ENCODE assay signal across 9 cellular contexts in genomic region chr15:74402873-74403589, GRCh38. TPM values are rescaled to one million over a fixed set of nuclear protein-coding genes. Genes with fewer than 3 reads are reported as not detected.
DNase-seq lines count a peak whose midpoint lies in the region; ATAC-seq, FAIRE-seq and TF ChIP-seq lines count a peak whose summit lies in the region.
"Had no signal": no experiment of that assay in that cellular context is flagged by ENCODE, and none has a peak within 500 bp of the region (broad histone marks: within the 10 kb centered on the region; RNA-seq: fewer than 3 reads in every experiment).

No MANE protein-coding gene starts in this region.

- H3K27me3 ChIP-seq in CD8-positive, alpha-beta T cell (ENCODE audit: insufficient read depth, low read length): no peaks in the 10 kb centered on the region
- no peaks in the 10 kb centered on the region for H3K27me3 ChIP-seq in K562 (ENCODE audit: control insufficient read depth in 2 of 2, insufficient read depth in 2 of 2, low read length in 2 of 2)
- H3K27me3 ChIP-seq in GM23248 (replicated peaks; ENCODE audit: insufficient read depth): no peaks in the 10 kb centered on the region
- H3K27me3 ChIP-seq: pancreas had no signal

- peak; percentile 46 for ATAC-seq in CD8-positive, alpha-beta T cell
- ATAC-seq in HG02610 (IDR thresholded peaks at IDR 0.05; ENCODE audit: unreplicated experiment): peak; percentile 33
- no peak for ATAC-seq in K562

- no peak overlapping the region for H3K27ac ChIP-seq in CD8-positive, alpha-beta T cell (ENCODE audit: low read depth, low read length)
- no peak overlapping the region for H3K27ac ChIP-seq in K562 (ENCODE audit: extremely low read depth, low read depth, low read length)
- H3K27ac ChIP-seq in GM23248: no peak overlapping the region
- H3K27ac ChIP-seq: pancreas had no signal

- H3K9ac ChIP-seq in K562 (ENCODE audit: insufficient read depth in 1 of 2, low read depth in 2 of 2, low read length in 2 of 2) (peak overlapping the region in 1 of 2 experiments; percentile 78; a peak in 2 of 4 replicates), GM23248 (no peak overlapping the region)

- WGBS in K562 (ENCODE audit: insufficient coverage, low coverage, missing lambda C conversion rate): 53% methylated on average over 13 of the region's 13 CpGs
- 84 to 88% methylated on average over 13 of the region's 13 CpGs for WGBS in GM23248 (ENCODE audit: low coverage in 1 of 2, low lambda C conversion rate in 2 of 2, missing lambda C conversion rate in 2 of 2), 2 experiments

- CTCF ChIA-PET in CD8-positive, alpha-beta T cell (lab: Charles Lee): interaction anchor here (1.0 to 6.2 kb wide), 7 partner anchors 9 to 36 kb away, joined by 3 to 63 read pairs (median 4); no protein-coding TSS in a partner anchor
- CTCF ChIA-PET in K562 (lab: Yijun Ruan, JAX; ENCODE audit: low intra/inter-chr PET ratio): no interaction called here

- peaks cover 60% of the 10 kb centered on the region for H3K4me1 ChIP-seq in CD8-positive, alpha-beta T cell (ENCODE audit: insufficient read depth, low read length)
- H3K4me1 ChIP-seq in K562 (replicated peaks in 1 of 2; ENCODE audit: control insufficient read depth in 2 of 2, insufficient read depth in 2 of 2, low read length in 2 of 2) (peaks cover 58 to 64% of the 10 kb centered on the region in 2 experiments), GM23248 (ENCODE audit: insufficient read depth) (peaks cover 64% of the 10 kb centered on the region)
- H3K4me1 ChIP-seq: pancreas had no signal

- no peak for TF ChIP-seq EP300 in K562 (IDR thresholded peaks at IDR 0.05; ENCODE audit: low read length)

- no TSS peak for BruUV-seq in K562 (replicated peaks; lab: Mats Ljungman, UMichigan)

- no peak overlapping the region for H3K4me3 ChIP-seq in CD8-positive, alpha-beta T cell (ENCODE audit: low read depth, low read length)
- H3K4me3 ChIP-seq in K562 (no peak overlapping the region), GM23248 (no peak overlapping the region)
- H3K4me3 ChIP-seq: pancreas had no signal

- in situ Hi-C loops in K562 (cut with MboI): no loop called here
- in situ Hi-C loops in GM23248 (cut with MboI): no loop called here

- no peaks in the 10 kb centered on the region for H3K9me1 ChIP-seq in K562 (ENCODE audit: control insufficient read depth, insufficient read depth, low read length)

- H3K4me1 Mint-ChIP-seq in CD8-positive, alpha-beta T cell (ENCODE audit: low read depth): peaks cover 64% of the 10 kb centered on the region

- TF ChIP-seq RAD21 in K562 (CRISPR knock-in tag; conservative IDR thresholded peaks at IDR 0.05 in 1 of 2, IDR thresholded peaks at IDR 0.05 in 1 of 2): no peak

- H3K9me2 ChIP-seq in GM23248 (ENCODE audit: insufficient read depth): no peaks in the 10 kb centered on the region

- TF ChIP-seq POLR2A in K562 (conservative IDR thresholded peaks at IDR 0.05): no peak

- peak overlapping the region; percentile 45 for H3K4me3 Mint-ChIP-seq in CD8-positive, alpha-beta T cell

- H3K4me2 ChIP-seq in K562 (ENCODE audit: insufficient read depth, low read length): no peak overlapping the region
- H3K4me2 ChIP-seq in GM23248 (ENCODE audit: unreplicated experiment): no peak overlapping the region

- no peaks in the 10 kb centered on the region for H3K36me3 ChIP-seq in CD8-positive, alpha-beta T cell (ENCODE audit: insufficient read depth, low read length)
- H3K36me3 ChIP-seq in K562 (ENCODE audit: control insufficient read depth, insufficient read depth, low read length): no peaks in the 10 kb centered on the region
- no peaks in the 10 kb centered on the region for H3K36me3 ChIP-seq in GM23248 (ENCODE audit: low read depth)
- H3K36me3 ChIP-seq: pancreas had no signal

- intact Hi-C loops in CD8-positive, alpha-beta T cell (cut with DNase I, micrococcal nuclease): loop anchor here in 1 of 2 experiments (5.0 kb wide), 1 partner anchor 34 kb away; no protein-coding TSS in a partner anchor
- intact Hi-C loops in K562 (cut with micrococcal nuclease): no loop called here

- H3F3A ChIP-seq in GM23248 (ENCODE audit: insufficient read depth): peaks cover 68% of the 10 kb centered on the region

- H2AFZ ChIP-seq in K562 (ENCODE audit: low read depth, low read length) (peak overlapping the region; percentile 34), GM23248 (no peak overlapping the region)

- POLR2A ChIA-PET in CD8-positive, alpha-beta T cell (lab: Charles Lee): interaction anchor here (0.6 to 1.6 kb wide), 4 partner anchors 18 to 244 kb away, joined by 3 to 9 read pairs (median 6); no protein-coding TSS in a partner anchor
- POLR2A ChIA-PET in K562 (lab: Yijun Ruan, JAX): interaction anchor here (0.6 to 3.9 kb wide), 3 partner anchors 9 to 58 kb away, joined by 3 to 24 read pairs (median 5); partner anchors contain the start of gene UBL7

- H3K27ac Mint-ChIP-seq in CD8-positive, alpha-beta T cell: peak overlapping the region; percentile 62

- no peaks in the 10 kb centered on the region for H3K9me3 Mint-ChIP-seq in CD8-positive, alpha-beta T cell

- TF ChIP-seq CTCF in CD8-positive, alpha-beta T cell (IDR thresholded peaks at IDR 0.05): no peak
- TF ChIP-seq CTCF in K562 (IDR thresholded peaks at IDR 0.05 in 2 of 3, conservative IDR thresholded peaks at IDR 0.05 in 1 of 3; ENCODE audit: insufficient read depth in 2 of 3, low read depth in 1 of 3, low read length in 3 of 3): no peak

- H3K9me3 ChIP-seq in CD8-positive, alpha-beta T cell (ENCODE audit: low read length): no peaks in the 10 kb centered on the region
- H3K9me3 ChIP-seq in K562 (replicated peaks; ENCODE audit: control insufficient read depth, insufficient read depth, low read depth, low read length) (no peaks in the 10 kb centered on the region), GM23248 (ENCODE audit: low read depth) (no peaks in the 10 kb centered on the region)
- H3K9me3 ChIP-seq: pancreas had no signal

- no peak for FAIRE-seq in K562 (lab: Jason Lieb, UNC)
- FAIRE-seq: pancreas had no signal

- H3K27me3 Mint-ChIP-seq in CD8-positive, alpha-beta T cell (ENCODE audit: low read depth): no peaks in the 10 kb centered on the region

- H3K79me2 ChIP-seq in K562 (ENCODE audit: control insufficient read depth, insufficient read depth, low read length) (no peaks in the 10 kb centered on the region), GM23248 (ENCODE audit: insufficient read depth) (no peaks in the 10 kb centered on the region)

- DNase-seq in CD8-positive, alpha-beta T cell: peak in 6 of 7 experiments; percentile 42 to 74 (median 60)
- peak in 3 of 5 experiments; percentile 51 to 86 (median 63) for DNase-seq in T-helper 2 cell
- no peak for DNase-seq in K562 (ENCODE audit: extremely low read depth in 1 of 4, low spot score in 3 of 4)
- DNase-seq in stimulated activated CD8-positive, alpha-beta memory T cell treated with anti-CD3 and anti-CD28 coated beads, Interleukin-15, amount 100 ng/mL, for 24 hours (ENCODE audit: low read depth): peak; percentile 55
- no peak for DNase-seq in GM23248
- no peak for DNase-seq in NCI-H82 (lab: John Stamatoyannopoulos, UW)
- no peak for DNase-seq in Ammon's horn (ENCODE audit: low spot score)

- no peaks in the 10 kb centered on the region for H3K36me3 Mint-ChIP-seq in CD8-positive, alpha-beta T cell

- H4K20me1 ChIP-seq in K562 (replicated peaks; ENCODE audit: control insufficient read depth, insufficient read depth, low read length) (no peaks in the 10 kb centered on the region), GM23248 (ENCODE audit: insufficient read depth) (no peaks in the 10 kb centered on the region)

RNA-seq across cellular contexts. Expression of gene SEMA7A, which starts 30.7 kb away (rescaled TPM):
- 1 to 10 TPM; 8.8 to 9.4 TPM for total RNA-seq in CD8-positive, alpha-beta T cell
- 17.2 and 52.5 TPM in 2 replicates for total RNA-seq in K562 (2011; cell fraction: chromatin; rRNA removed; ENCODE audit: low replicate concordance)
- 48.0 and 55.7 TPM in 2 replicates for total RNA-seq in K562 (2011; cell fraction: nucleolus; rRNA removed)
- 32.8 and 33.4 TPM in 2 replicates for total RNA-seq in K562 (2011; cell fraction: nucleoplasm; rRNA removed)
- 4.8 and 5.7 TPM in 2 replicates for total RNA-seq in K562 (2014; rRNA removed)
- total RNA-seq in K562 (2014; rRNA removed; fragmentation: Illumina TruSeq; extraction: Trizol): 1.7 and 3.3 TPM in 2 replicates
- 6.1 and 6.6 TPM in 2 replicates for total RNA-seq in K562 (2015; rRNA removed; fragmentation: Illumina TruSeq; extraction: Trizol)
- 6.2 and 6.8 TPM in 2 replicates for total RNA-seq in K562 (2021)
- polyA plus RNA-seq in K562 (2011; rRNA removed): 8.2 and 12.8 TPM in 2 replicates
- polyA plus RNA-seq in K562 (2011; cell fraction: cytosol; rRNA removed): 15.1 and 15.7 TPM in 2 replicates
- polyA plus RNA-seq in K562 (2011; cell fraction: nucleus; rRNA removed): 24.4 and 28.1 TPM in 2 replicates
- 12.7 and 16.6 TPM in 2 replicates for polyA plus RNA-seq in K562 (2012)
- 6.4 and 6.8 TPM in 2 replicates for polyA plus RNA-seq in K562 (2014; fragmentation: Illumina TruSeq; extraction: Trizol)
- polyA plus RNA-seq in K562 (2014; fragmentation: Nextera tagmentation; extraction: Ambion mirVana): under 1 TPM in 1 of 2 experiments, not detected in 1; 0.04 TPM
- polyA plus RNA-seq in K562 (2014; rRNA removed): 3.6 and 7.2 TPM in 2 replicates
- polyA minus RNA-seq in K562 (2011; rRNA and poly(A)+ RNA removed): 7.0 and 9.6 TPM in 2 replicates
- 8.2 and 10.7 TPM in 2 replicates for polyA minus RNA-seq in K562 (2011; cell fraction: cytosol; rRNA and poly(A)+ RNA removed)
- 8.9 and 13.2 TPM in 2 replicates for polyA minus RNA-seq in K562 (2011; cell fraction: nucleus; rRNA and poly(A)+ RNA removed)
- total RNA-seq in GM23248 (2014; rRNA removed; shearing (Covaris generic)): 132 and 151 TPM in 2 replicates
- 41.2 and 42.3 TPM in 2 replicates for polyA plus RNA-seq in GM23248 (2016; fragmentation: Nextera tagmentation; extraction: Ambion mirVana)

RNA-seq across cellular contexts. Expression of gene CYP11A1, which starts 35.6 kb away (rescaled TPM):
- total RNA-seq in CD8-positive, alpha-beta T cell: not detected
- 0.21 TPM in 1 of 2 replicates, not detected in the other for total RNA-seq in K562 (2011; cell fraction: chromatin; rRNA removed; ENCODE audit: low replicate concordance)
- total RNA-seq in K562 (2011; cell fraction: nucleolus; rRNA removed): not detected in 2 replicates
- not detected in 2 replicates for total RNA-seq in K562 (2011; cell fraction: nucleoplasm; rRNA removed)
- total RNA-seq in K562 (2014; rRNA removed) (0.12 TPM in 1 of 2 replicates, not detected in the other), K562 (2014; rRNA removed; fragmentation: Illumina TruSeq; extraction: Trizol) (not detected in 2 replicates), K562 (2015; rRNA removed; fragmentation: Illumina TruSeq; extraction: Trizol) (not detected in 2 replicates), K562 (2021) (0.16 and 0.25 TPM in 2 replicates)
- polyA plus RNA-seq in K562 (2011; rRNA removed) (0.23 and 0.24 TPM in 2 replicates), K562 (2014; fragmentation: Illumina TruSeq; extraction: Trizol) (0.06 TPM in 1 of 2 replicates, not detected in the other), K562 (2014; fragmentation: Nextera tagmentation; extraction: Ambion mirVana) (under 1 TPM; 0.06 to 0.10 TPM), K562 (2014; rRNA removed) (not detected in 2 replicates), GM23248 (2016; fragmentation: Nextera tagmentation; extraction: Ambion mirVana) (1.2 and 1.9 TPM in 2 replicates)
- 0.07 and 0.37 TPM in 2 replicates for polyA plus RNA-seq in K562 (2011; cell fraction: cytosol; rRNA removed)
- polyA plus RNA-seq in K562 (2011; cell fraction: nucleus; rRNA removed): 0.08 and 0.61 TPM in 2 replicates
- 0.22 and 1.5 TPM in 2 replicates for polyA plus RNA-seq in K562 (2012)
- polyA minus RNA-seq in K562 (2011; rRNA and poly(A)+ RNA removed): 0.35 TPM in 1 of 2 replicates, not detected in the other
- polyA minus RNA-seq in K562 (2011; cell fraction: cytosol; rRNA and poly(A)+ RNA removed): 0.38 TPM in 1 of 2 replicates, not detected in the other
- polyA minus RNA-seq in K562 (2011; cell fraction: nucleus; rRNA and poly(A)+ RNA removed): not detected in 2 replicates
- 0.25 and 0.32 TPM in 2 replicates for total RNA-seq in GM23248 (2014; rRNA removed; shearing (Covaris generic))

RNA-seq across cellular contexts. Expression of gene UBL7, which starts 57.9 kb away (rescaled TPM):
- 10 to 100 TPM; 21.7 to 23.1 TPM for total RNA-seq in CD8-positive, alpha-beta T cell
- 9.1 and 12.8 TPM in 2 replicates for total RNA-seq in K562 (2011; cell fraction: chromatin; rRNA removed; ENCODE audit: low replicate concordance)
- total RNA-seq in K562 (2011; cell fraction: nucleolus; rRNA removed): 12.8 and 16.2 TPM in 2 replicates
- 10.7 and 15.0 TPM in 2 replicates for total RNA-seq in K562 (2011; cell fraction: nucleoplasm; rRNA removed)
- total RNA-seq in K562 (2014; rRNA removed) (36.6 and 79.6 TPM in 2 replicates), K562 (2014; rRNA removed; fragmentation: Illumina TruSeq; extraction: Trizol) (26.2 and 29.3 TPM in 2 replicates), K562 (2015; rRNA removed; fragmentation: Illumina TruSeq; extraction: Trizol) (31.1 and 32.4 TPM in 2 replicates), K562 (2021) (51.7 and 65.5 TPM in 2 replicates)
- polyA plus RNA-seq in K562 (2011; rRNA removed) (63.4 and 64.7 TPM in 2 replicates), K562 (2014; fragmentation: Illumina TruSeq; extraction: Trizol) (52.8 and 65.0 TPM in 2 replicates), K562 (2014; fragmentation: Nextera tagmentation; extraction: Ambion mirVana) (10 to 100 TPM; 19.2 to 44.9 TPM), K562 (2014; rRNA removed) (47.8 and 70.3 TPM in 2 replicates), GM23248 (2016; fragmentation: Nextera tagmentation; extraction: Ambion mirVana) (78.6 and 79.1 TPM in 2 replicates)
- 107 and 180 TPM in 2 replicates for polyA plus RNA-seq in K562 (2011; cell fraction: cytosol; rRNA removed)
- 29.7 and 35.7 TPM in 2 replicates for polyA plus RNA-seq in K562 (2011; cell fraction: nucleus; rRNA removed)
- polyA plus RNA-seq in K562 (2012): 41.6 and 62.1 TPM in 2 replicates
- 40.5 and 52.2 TPM in 2 replicates for polyA minus RNA-seq in K562 (2011; rRNA and poly(A)+ RNA removed)
- polyA minus RNA-seq in K562 (2011; cell fraction: cytosol; rRNA and poly(A)+ RNA removed): 40.3 and 40.8 TPM in 2 replicates
- polyA minus RNA-seq in K562 (2011; cell fraction: nucleus; rRNA and poly(A)+ RNA removed): 8.6 and 10.9 TPM in 2 replicates
- total RNA-seq in GM23248 (2014; rRNA removed; shearing (Covaris generic)): 70.4 and 74.2 TPM in 2 replicates

Comparison
In these comparisons a context has a peak if more than half of its experiments do, and no peak if none do; other contexts are left out.
1. DNase-seq: peak in CD8-positive, alpha-beta T cell (6 of 7), T-helper 2 cell (3 of 5) and stimulated activated CD8-positive, alpha-beta memory T cell treated with anti-CD3 and anti-CD28 coated beads, Interleukin-15, amount 100 ng/mL, for 24 hours (single experiment); none in K562 (0 of 4), GM23248 (single experiment), NCI-H82 (single experiment) and Ammon's horn (single experiment).